11 cellular contexts compared by ENCODE assay signal in genomic region chr10:71621263-71621751, GRCh38.
DNase-seq lines count a peak whose midpoint lies in the region; ATAC-seq and TF ChIP-seq lines count a peak whose summit lies in the region.
"Had no signal": no experiment of that assay in that cellular context is flagged by ENCODE, and none has a peak within 500 bp of the region (broad histone marks: within the 10 kb centered on the region; RNA-seq: fewer than 3 reads in every experiment).

No MANE protein-coding gene starts in this region.

- H3K4me3 Mint-ChIP-seq in CD8-positive, alpha-beta T cell, result no peak overlapping the region
- H3K4me3 Mint-ChIP-seq: T-helper 2 cell treated with Interferon-gamma antibody and Interleukin-4, amounts not matched to agents 5 μg/mL and 100 μg/mL, for 36 hours had no signal

- no peaks in the 10 kb centered on the region for H3K9me3 ChIP-seq in heart left ventricle
- no peaks in the 10 kb centered on the region for H3K9me3 ChIP-seq in CD8-positive, alpha-beta T cell (ENCODE audit: low read length)

- in situ Hi-C loops in SK-MEL-5 (cut with HindIII; ENCODE audit: low pct_unique_long_range_greater_than_20kb, low sequenced_read_pairs), result no loop called here

- DNase-seq in AG09309 (ENCODE audit: low read depth) (no peak), SK-MEL-5 (ENCODE audit: low read depth, low spot score) (peak; percentile 56), heart left ventricle (no peak), nucleus accumbens (lab: John Stamatoyannopoulos, UW) (peak in 37 of 56 donors; percentile 10 to 79 (median 36)), T-helper 2 cell (no peak), NOMO-1 treated with DMSO at 0.1 percent for 48 hours (lab: John Stamatoyannopoulos, UW; ENCODE audit: unreplicated experiment) (no peak)
- DNase-seq in CD8-positive, alpha-beta T cell, result no peak
- DNase-seq: NCI-H2081; stimulated activated naive CD4-positive, alpha-beta T cell treated with Interleukin-2 at 50 U/mL for 16 hours had no signal

- intact Hi-C loops in heart left ventricle (cut with DNase I), result no loop called here
- intact Hi-C loops in CD8-positive, alpha-beta T cell (cut with DNase I, micrococcal nuclease), result no loop called here

- H3K4me3 ChIP-seq in AG09309 (ENCODE audit: control insufficient read depth, low read depth, low read length) (no peak overlapping the region), heart left ventricle (no peak overlapping the region)
- no peak overlapping the region for H3K4me3 ChIP-seq in CD8-positive, alpha-beta T cell (ENCODE audit: low read depth, low read length)

- TF ChIP-seq CTCF in AG09309 (IDR thresholded peaks at IDR 0.05; ENCODE audit: control insufficient read depth, insufficient read depth, low read depth, low read length, missing control alignments) (peak; percentile 12), heart left ventricle (IDR thresholded peaks at IDR 0.05) (no peak)
- no peak for TF ChIP-seq CTCF in CD8-positive, alpha-beta T cell (IDR thresholded peaks at IDR 0.05)

- POLR2A ChIA-PET in CD8-positive, alpha-beta T cell (lab: Charles Lee), result no interaction called here

- no peaks in the 10 kb centered on the region for H3K36me3 ChIP-seq in heart left ventricle
- H3K36me3 ChIP-seq in CD8-positive, alpha-beta T cell (ENCODE audit: insufficient read depth, low read length), result no peaks in the 10 kb centered on the region

- no peaks in the 10 kb centered on the region for H3K36me3 Mint-ChIP-seq in CD8-positive, alpha-beta T cell

- no peak overlapping the region for H3K27ac Mint-ChIP-seq in CD8-positive, alpha-beta T cell
- H3K27ac Mint-ChIP-seq: T-helper 2 cell treated with Interferon-gamma antibody and Interleukin-4, amounts not matched to agents 5 μg/mL and 100 μg/mL, for 36 hours had no signal

- peak overlapping the region in 1 of 12 donors; percentile 8 for H3K27ac ChIP-seq in heart left ventricle
- no peak overlapping the region for H3K27ac ChIP-seq in CD8-positive, alpha-beta T cell (ENCODE audit: low read depth, low read length)

- no peak for TF ChIP-seq POLR2A in heart left ventricle (IDR thresholded peaks at IDR 0.05)

- 46 to 61% (median 61%) methylated on average over 10 of the region's 10 CpGs for WGBS in heart left ventricle, 4 donors

- CTCF ChIA-PET in CD8-positive, alpha-beta T cell (lab: Charles Lee), result no interaction called here

- H3K9me3 Mint-ChIP-seq in CD8-positive, alpha-beta T cell, result no peaks in the 10 kb centered on the region
- H3K9me3 Mint-ChIP-seq: T-helper 2 cell treated with Interferon-gamma antibody and Interleukin-4, amounts not matched to agents 5 μg/mL and 100 μg/mL, for 36 hours had no signal

- H3K27me3 ChIP-seq in heart left ventricle, result no peaks in the 10 kb centered on the region
- no peaks in the 10 kb centered on the region for H3K27me3 ChIP-seq in CD8-positive, alpha-beta T cell (ENCODE audit: insufficient read depth, low read length)

- no peaks in the 10 kb centered on the region for H3K27me3 Mint-ChIP-seq in CD8-positive, alpha-beta T cell (ENCODE audit: low read depth)

- ATAC-seq in heart left ventricle, result peak; percentile 33 to 42 (median 38)
- no peak for ATAC-seq in HG03571 (IDR thresholded peaks at IDR 0.05; ENCODE audit: unreplicated experiment)
- ATAC-seq in CD8-positive, alpha-beta T cell, result no peak

- peaks cover 0 to 34% (median 18%) of the 10 kb centered on the region in 12 donors for H3K4me1 ChIP-seq in heart left ventricle
- H3K4me1 ChIP-seq in CD8-positive, alpha-beta T cell (ENCODE audit: insufficient read depth, low read length), result no peaks in the 10 kb centered on the region

- peaks cover 4% of the 10 kb centered on the region for H3K4me1 Mint-ChIP-seq in CD8-positive, alpha-beta T cell (ENCODE audit: low read depth)

Comparison
In these comparisons a context has a peak if more than half of its experiments do, and no peak if none do; other contexts are left out.
1. DNase-seq: peak in SK-MEL-5 (single experiment) and nucleus accumbens (37 of 56); none in AG09309 (single experiment), heart left ventricle (0 of 5), T-helper 2 cell (0 of 5), NOMO-1 treated with DMSO at 0.1 percent for 48 hours (single experiment) and CD8-positive, alpha-beta T cell (0 of 7).
2. ATAC-seq: peak in heart left ventricle (4 of 4); none in HG03571 (single experiment) and CD8-positive, alpha-beta T cell (single experiment).